In genomic region chr17:44176257-44176656, GRCh38 we compare ENCODE assay signal across 18 cellular contexts. TPM values are rescaled to one million over a fixed set of nuclear protein-coding genes. Genes with fewer than 3 reads are reported as not detected.
A peak's percentile ranks its signal among the peaks of the same experiment; 100 is the strongest.
DNase-seq lines count a peak whose midpoint lies in the region; ATAC-seq and TF ChIP-seq lines count a peak whose summit lies in the region.
"Had no signal": no experiment of that assay in that cellular context is flagged by ENCODE, and none has a peak within 500 bp of the region (broad histone marks: within the 10 kb centered on the region; RNA-seq: fewer than 3 reads in every experiment).

No MANE protein-coding gene starts in this region.

- no peak overlapping the region for H3K4me3 Mint-ChIP-seq in activated naive CD8-positive, alpha-beta T cell treated with anti-CD3 and anti-CD28 coated beads, Interleukin-2, amount 50 U/mL, for 24 hours
- H3K4me3 Mint-ChIP-seq in activated naive CD8-positive, alpha-beta T cell treated with anti-CD3 and anti-CD28 coated beads for 36 hours: no peak overlapping the region
- no peak overlapping the region for H3K4me3 Mint-ChIP-seq in stimulated activated naive B cell treated with anti-CD40 and anti-IgM and Interleukin-4, amounts not matched to agents 10 μg/mL and 1 μg/mL and 100 μg/mL, for 72 hours

- H3K9me3 ChIP-seq in HEK293 (ENCODE audit: control insufficient read depth, insufficient read depth, low read depth, low read length): no peaks in the 10 kb centered on the region
- H3K9me3 ChIP-seq: A549 had no signal

- H3K4me1 Mint-ChIP-seq in activated naive CD8-positive, alpha-beta T cell treated with anti-CD3 and anti-CD28 coated beads, Interleukin-2, amount 50 U/mL, for 24 hours: no peaks in the 10 kb centered on the region
- no peaks in the 10 kb centered on the region for H3K4me1 Mint-ChIP-seq in activated naive CD8-positive, alpha-beta T cell treated with anti-CD3 and anti-CD28 coated beads for 36 hours
- peaks cover 0 to 5% of the 10 kb centered on the region in 2 donors for H3K4me1 Mint-ChIP-seq in stimulated activated naive B cell treated with anti-CD40 and anti-IgM and Interleukin-4, amounts not matched to agents 10 μg/mL and 1 μg/mL and 100 μg/mL, for 72 hours

- DNase-seq in activated naive CD8-positive, alpha-beta T cell treated with anti-CD3 and anti-CD28 coated beads, Interleukin-2, amount 50 U/mL, for 24 hours: no peak
- DNase-seq in activated naive CD8-positive, alpha-beta T cell treated with anti-CD3 and anti-CD28 coated beads for 36 hours: no peak
- DNase-seq in hepatic stellate cell (ENCODE audit: low spot score) (peak; percentile 65), NCI-H345 treated with DMSO at 0.1 percent for 48 hours (lab: John Stamatoyannopoulos, UW; ENCODE audit: unreplicated experiment) (no peak), GDM1 (lab: John Stamatoyannopoulos, UW) (no peak)
- no peak for DNase-seq in stimulated activated naive B cell treated with anti-CD40 and anti-IgM and Interleukin-4, amounts not matched to agents 10 μg/mL and 1 μg/mL and 100 μg/mL, for 72 hours
- DNase-seq: C1 segment of cervical spinal cord, DMS79, H7, NCI-H1092, NCI-H146, NCI-H2029 treated with DMSO at 0.1 percent for 48 hours had no signal

- no peak for TF ChIP-seq CTCF in HEK293 (tag by site-specific recombination; IDR thresholded peaks at IDR 0.05)

- no peaks in the 10 kb centered on the region for H3K27me3 Mint-ChIP-seq in activated naive CD8-positive, alpha-beta T cell treated with anti-CD3 and anti-CD28 coated beads, Interleukin-2, amount 50 U/mL, for 24 hours
- no peaks in the 10 kb centered on the region for H3K27me3 Mint-ChIP-seq in activated naive CD8-positive, alpha-beta T cell treated with anti-CD3 and anti-CD28 coated beads for 36 hours
- H3K27me3 Mint-ChIP-seq in stimulated activated naive B cell treated with anti-CD40 and anti-IgM and Interleukin-4, amounts not matched to agents 10 μg/mL and 1 μg/mL and 100 μg/mL, for 72 hours: no peaks in the 10 kb centered on the region

- H3K27ac ChIP-seq in HEK293 (ENCODE audit: extremely low read depth, low read depth, low read length): no peak overlapping the region
- H3K27ac ChIP-seq: A549, KMS-11 had no signal

- no peaks in the 10 kb centered on the region for H3K9me3 Mint-ChIP-seq in activated naive CD8-positive, alpha-beta T cell treated with anti-CD3 and anti-CD28 coated beads, Interleukin-2, amount 50 U/mL, for 24 hours
- no peaks in the 10 kb centered on the region for H3K9me3 Mint-ChIP-seq in activated naive CD8-positive, alpha-beta T cell treated with anti-CD3 and anti-CD28 coated beads for 36 hours
- H3K9me3 Mint-ChIP-seq in stimulated activated naive B cell treated with anti-CD40 and anti-IgM and Interleukin-4, amounts not matched to agents 10 μg/mL and 1 μg/mL and 100 μg/mL, for 72 hours: no peaks in the 10 kb centered on the region

- CTCF ChIA-PET in HEK293 (lab: Yijun Ruan, JAX): interaction anchor here (0.6 to 0.7 kb wide), 3 partner anchors 22 to 1391 kb away, joined by 4 read pairs; no protein-coding TSS in a partner anchor

- peaks cover 9 to 33% of the 10 kb centered on the region in 2 experiments; a peak in 2 of 3 replicates for H3K36me3 ChIP-seq in HEK293 (ENCODE audit: control insufficient read depth in 2 of 2, insufficient read depth in 1 of 2, low read length in 2 of 2)

- H3K4me1 ChIP-seq in HEK293 (ENCODE audit: control insufficient read depth, insufficient read depth, low read length): no peaks in the 10 kb centered on the region
- H3K4me1 ChIP-seq: A549 had no signal

- peak; percentile 30 for ATAC-seq in activated naive CD8-positive, alpha-beta T cell treated with anti-CD3 and anti-CD28 coated beads, Interleukin-2, amount 50 U/mL, for 24 hours
- peak; percentile 36 to 45 for ATAC-seq in stimulated activated naive B cell treated with anti-CD40 and anti-IgM and Interleukin-4, amounts not matched to agents 10 μg/mL and 1 μg/mL and 100 μg/mL, for 72 hours (replicated peaks)
- ATAC-seq: Panc1 had no signal

- peaks cover 10% of the 10 kb centered on the region for H3K36me3 Mint-ChIP-seq in activated naive CD8-positive, alpha-beta T cell treated with anti-CD3 and anti-CD28 coated beads, Interleukin-2, amount 50 U/mL, for 24 hours (ENCODE audit: low read depth)
- H3K36me3 Mint-ChIP-seq in activated naive CD8-positive, alpha-beta T cell treated with anti-CD3 and anti-CD28 coated beads for 36 hours: peaks cover 10% of the 10 kb centered on the region
- peaks cover 19 to 22% of the 10 kb centered on the region in 2 donors for H3K36me3 Mint-ChIP-seq in stimulated activated naive B cell treated with anti-CD40 and anti-IgM and Interleukin-4, amounts not matched to agents 10 μg/mL and 1 μg/mL and 100 μg/mL, for 72 hours

- H3K27ac Mint-ChIP-seq in activated naive CD8-positive, alpha-beta T cell treated with anti-CD3 and anti-CD28 coated beads, Interleukin-2, amount 50 U/mL, for 24 hours: no peak overlapping the region
- H3K27ac Mint-ChIP-seq in activated naive CD8-positive, alpha-beta T cell treated with anti-CD3 and anti-CD28 coated beads for 36 hours: no peak overlapping the region
- peak overlapping the region; percentile 42 for H3K27ac Mint-ChIP-seq in stimulated activated naive B cell treated with anti-CD40 and anti-IgM and Interleukin-4, amounts not matched to agents 10 μg/mL and 1 μg/mL and 100 μg/mL, for 72 hours

- POLR2A ChIA-PET in HEK293 (lab: Yijun Ruan, JAX): interaction anchor here (1.0 kb wide), 1 partner anchor 42 kb away, joined by 3 read pairs; no protein-coding TSS in a partner anchor

- no peak overlapping the region for H3K4me3 ChIP-seq in HEK293 (ENCODE audit: low read depth, low read length)
- H3K4me3 ChIP-seq: A549 had no signal

TF ChIP-seq in HEK293, 187 proteins besides CTCF, POLR2A, EP300 and RAD21:
- TF ChIP-seq ZNF843 (tag by site-specific recombination; IDR thresholded peaks at IDR 0.05) (no peak), ZNF571 (tag by site-specific recombination; IDR thresholded peaks at IDR 0.05) (no peak), KLF8 (tag by site-specific recombination; IDR thresholded peaks at IDR 0.05) (no peak), GLIS1 (tag by site-specific recombination; IDR thresholded peaks at IDR 0.05) (0 out of 2 replicates have a peak, but pooled peaks have one; percentile 15)

RNA-seq across cellular contexts. Expression of gene ASB16, which starts 5.8 kb away (rescaled TPM):
- total RNA-seq in activated naive CD8-positive, alpha-beta T cell treated with anti-CD3 and anti-CD28 coated beads for 36 hours: not detected
- total RNA-seq: NCI-H460, SK-MEL-5 had no signal

RNA-seq across cellular contexts. Expression of gene TMUB2, which starts 10.5 kb away (rescaled TPM):
- 10 to 100 TPM; 17.1 to 18.2 TPM for total RNA-seq in activated naive CD8-positive, alpha-beta T cell treated with anti-CD3 and anti-CD28 coated beads for 36 hours

RNA-seq across cellular contexts. Expression of gene ATXN7L3, which starts 23.4 kb away (rescaled TPM):
- total RNA-seq in activated naive CD8-positive, alpha-beta T cell treated with anti-CD3 and anti-CD28 coated beads for 36 hours: 10 to 100 TPM; 78.7 to 83.4 TPM

RNA-seq across cellular contexts. Expression of gene HROB, which starts 34.5 kb away (rescaled TPM):
- total RNA-seq in activated naive CD8-positive, alpha-beta T cell treated with anti-CD3 and anti-CD28 coated beads for 36 hours: 10 to 100 TPM; 18.5 to 20.1 TPM

RNA-seq across cellular contexts. Expression of gene UBTF, which starts 43.2 kb away (rescaled TPM):
- total RNA-seq in activated naive CD8-positive, alpha-beta T cell treated with anti-CD3 and anti-CD28 coated beads for 36 hours: 100 to 1,000 TPM; 158 to 169 TPM
